1 cellular context compared by ENCODE assay signal in genomic region chr11:30859709-30860108, GRCh38.
TF ChIP-seq lines count a peak whose summit lies in the region.

No MANE protein-coding gene starts in this region.

TF ChIP-seq in H1, 55 proteins besides CTCF, POLR2A, EP300 and RAD21:
- TF ChIP-seq CTBP2 (IDR thresholded peaks at IDR 0.05; ENCODE audit: borderline replicate concordance, insufficient read depth, insufficient read length, low read length), result no peak
- TF ChIP-seq RXRA (IDR thresholded peaks at IDR 0.05; ENCODE audit: insufficient read depth, low read depth, low read length), result no peak
- no peak for TF ChIP-seq JUND (IDR thresholded peaks at IDR 0.05; ENCODE audit: low read length)
- TF ChIP-seq RFX5 (IDR thresholded peaks at IDR 0.05; ENCODE audit: borderline replicate concordance, low read depth, low read length), result no peak
- no peak for TF ChIP-seq SP2 (IDR thresholded peaks at IDR 0.05; ENCODE audit: low read length)
- TF ChIP-seq SP1 (IDR thresholded peaks at IDR 0.05; ENCODE audit: low read depth, low read length), result no peak
- TF ChIP-seq POU5F1 (IDR thresholded peaks at IDR 0.05; ENCODE audit: low read depth, low read length), result no peak
- TF ChIP-seq MAFK (IDR thresholded peaks at IDR 0.05; ENCODE audit: low read depth, low read length), result no peak
- TF ChIP-seq SIRT6 (IDR thresholded peaks at IDR 0.05; ENCODE audit: low read length), result no peak
- TF ChIP-seq CEBPB (IDR thresholded peaks at IDR 0.05; ENCODE audit: low read depth, low read length), result no peak
- TF ChIP-seq CBX5 (IDR thresholded peaks at IDR 0.05; ENCODE audit: low read depth, low read length), result no peak
- no peak for TF ChIP-seq CBX8 (IDR thresholded peaks at IDR 0.05; ENCODE audit: borderline replicate concordance, low read depth, low read length)
